10 cellular contexts compared by ENCODE assay signal in the genomic region with DNA sequence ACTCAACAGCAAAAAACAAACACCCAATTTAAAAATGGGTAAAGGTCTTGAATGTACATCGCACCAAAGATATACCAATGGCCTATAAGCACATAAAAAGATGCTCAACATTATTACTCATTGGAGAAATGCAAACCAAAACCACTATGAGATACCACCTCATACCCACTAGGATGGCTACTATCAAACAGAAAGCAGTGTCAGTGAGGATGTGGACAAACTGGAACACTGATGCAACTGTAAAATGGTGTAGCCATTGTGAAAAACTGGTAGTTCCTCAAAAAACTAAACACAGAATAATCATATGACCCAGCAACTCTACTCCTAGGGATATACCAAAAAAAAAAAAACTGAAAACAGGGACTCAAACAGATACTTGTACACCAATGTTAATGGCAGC. TPM values are rescaled to one million over a fixed set of nuclear protein-coding genes. Genes with fewer than 3 reads are reported as not detected.
DNase-seq lines count a peak whose midpoint lies in the region; ATAC-seq and TF ChIP-seq lines count a peak whose summit lies in the region.
"Had no signal": no experiment of that assay in that cellular context is flagged by ENCODE, and none has a peak within 500 bp of the region (broad histone marks: within the 10 kb centered on the region; RNA-seq: fewer than 3 reads in every experiment).

No MANE protein-coding gene starts in this region.

- H3K4me3 ChIP-seq in Caco-2 (ENCODE audit: low read depth, low read length) (no peak overlapping the region), BE2C (ENCODE audit: low read depth, low read length) (no peak overlapping the region)

- H3K4me1 ChIP-seq in Caco-2 (0 out of 2 replicates have a peak, but pooled peaks cover under 1% of the 10 kb centered on the region), BE2C (peaks cover 2% of the 10 kb centered on the region; the same call in 1 of the 2 replicates)

- intact Hi-C loops in Caco-2 (cut with micrococcal nuclease; ENCODE audit: unreplicated experiment) = no loop called here

- H3K27ac Mint-ChIP-seq in activated T-cell treated with anti-CD3 and anti-CD28 coated beads, Interleukin-2, amount 50 U/mL, for 24 hours = peak overlapping the region; percentile 84
- H3K27ac Mint-ChIP-seq in activated naive CD8-positive, alpha-beta T cell = peak overlapping the region; percentile 4
- no peak overlapping the region for H3K27ac Mint-ChIP-seq in stimulated activated memory B cell treated with anti-CD40 and anti-IgM and Interleukin-4, amounts not matched to agents 10 μg/mL and 1 μg/mL and 100 μg/mL, for 72 hours
- H3K27ac Mint-ChIP-seq in Caco-2 (ENCODE audit: unreplicated experiment) = no peak overlapping the region

- TF ChIP-seq CTCF in Caco-2 (IDR thresholded peaks at IDR 0.05; ENCODE audit: insufficient read depth in 1 of 2, low read depth in 1 of 2, low read length in 1 of 2, severe bottlenecking in 1 of 2, unreplicated experiment in 1 of 2) (no peak), BE2C (IDR thresholded peaks at IDR 0.05; ENCODE audit: low read depth, low read length) (no peak)

- H3K36me3 Mint-ChIP-seq in activated T-cell treated with anti-CD3 and anti-CD28 coated beads, Interleukin-2, amount 50 U/mL, for 24 hours (ENCODE audit: low read depth) = peaks cover 5% of the 10 kb centered on the region
- no peaks in the 10 kb centered on the region for H3K36me3 Mint-ChIP-seq in activated naive CD8-positive, alpha-beta T cell
- peaks cover 10% of the 10 kb centered on the region for H3K36me3 Mint-ChIP-seq in stimulated activated memory B cell treated with anti-CD40 and anti-IgM and Interleukin-4, amounts not matched to agents 10 μg/mL and 1 μg/mL and 100 μg/mL, for 72 hours
- H3K36me3 Mint-ChIP-seq in Caco-2 (ENCODE audit: insufficient read depth, unreplicated experiment) = no peaks in the 10 kb centered on the region

- H3K9me3 ChIP-seq in Caco-2 = no peaks in the 10 kb centered on the region
- no peaks in the 10 kb centered on the region for H3K9me3 ChIP-seq in BE2C

- CTCF ChIA-PET in Caco-2 (lab: Charles Lee) = no interaction called here

- DNase-seq in activated T-cell treated with anti-CD3 and anti-CD28 coated beads, Interleukin-2, amount 50 U/mL, for 24 hours = no peak
- no peak for DNase-seq in activated T-cell treated with anti-CD3 and anti-CD28 coated beads, Interleukin-2, amount 50 U/mL, for 1 hour
- DNase-seq in NCI-H1930 (lab: John Stamatoyannopoulos, UW) (no peak), Caco-2 (no peak), BE2C (no peak)
- DNase-seq: NCI-H774; stimulated activated CD8-positive, alpha-beta memory T cell treated with anti-CD3 and anti-CD28 coated beads, Interleukin-4, amount 100 ng/mL, for 48 hours had no signal

- H3K27me3 Mint-ChIP-seq in activated T-cell treated with anti-CD3 and anti-CD28 coated beads, Interleukin-2, amount 50 U/mL, for 24 hours = no peaks in the 10 kb centered on the region
- no peaks in the 10 kb centered on the region for H3K27me3 Mint-ChIP-seq in activated naive CD8-positive, alpha-beta T cell
- no peaks in the 10 kb centered on the region for H3K27me3 Mint-ChIP-seq in stimulated activated memory B cell treated with anti-CD40 and anti-IgM and Interleukin-4, amounts not matched to agents 10 μg/mL and 1 μg/mL and 100 μg/mL, for 72 hours
- no peaks in the 10 kb centered on the region for H3K27me3 Mint-ChIP-seq in Caco-2 (ENCODE audit: insufficient read depth, unreplicated experiment)

- BruUV-seq in Caco-2 (replicated peaks; lab: Mats Ljungman, UMichigan) = no TSS peak

- no peaks in the 10 kb centered on the region for H3K36me3 ChIP-seq in Caco-2 (ENCODE audit: control insufficient read depth, insufficient read depth, low read length)
- no peaks in the 10 kb centered on the region for H3K36me3 ChIP-seq in BE2C

- peaks cover 81% of the 10 kb centered on the region for H3K4me1 Mint-ChIP-seq in activated T-cell treated with anti-CD3 and anti-CD28 coated beads, Interleukin-2, amount 50 U/mL, for 24 hours (ENCODE audit: low read depth)
- peaks cover 80% of the 10 kb centered on the region for H3K4me1 Mint-ChIP-seq in activated naive CD8-positive, alpha-beta T cell (ENCODE audit: low read depth)
- H3K4me1 Mint-ChIP-seq in stimulated activated memory B cell treated with anti-CD40 and anti-IgM and Interleukin-4, amounts not matched to agents 10 μg/mL and 1 μg/mL and 100 μg/mL, for 72 hours = peaks cover 79% of the 10 kb centered on the region
- H3K4me1 Mint-ChIP-seq in Caco-2 (ENCODE audit: low read depth, unreplicated experiment) = no peaks in the 10 kb centered on the region

- no peak overlapping the region for H3K4me3 Mint-ChIP-seq in activated T-cell treated with anti-CD3 and anti-CD28 coated beads, Interleukin-2, amount 50 U/mL, for 24 hours
- peak overlapping the region; percentile 0 for H3K4me3 Mint-ChIP-seq in activated naive CD8-positive, alpha-beta T cell
- H3K4me3 Mint-ChIP-seq in stimulated activated memory B cell treated with anti-CD40 and anti-IgM and Interleukin-4, amounts not matched to agents 10 μg/mL and 1 μg/mL and 100 μg/mL, for 72 hours = no peak overlapping the region
- no peak overlapping the region for H3K4me3 Mint-ChIP-seq in Caco-2 (ENCODE audit: unreplicated experiment)

- POLR2A ChIA-PET in Caco-2 (lab: Charles Lee) = no interaction called here

- no peaks in the 10 kb centered on the region for H3K9me3 Mint-ChIP-seq in activated T-cell treated with anti-CD3 and anti-CD28 coated beads, Interleukin-2, amount 50 U/mL, for 24 hours
- H3K9me3 Mint-ChIP-seq in activated naive CD8-positive, alpha-beta T cell (ENCODE audit: low read depth) = no peaks in the 10 kb centered on the region
- H3K9me3 Mint-ChIP-seq in stimulated activated memory B cell treated with anti-CD40 and anti-IgM and Interleukin-4, amounts not matched to agents 10 μg/mL and 1 μg/mL and 100 μg/mL, for 72 hours = no peaks in the 10 kb centered on the region
- no peaks in the 10 kb centered on the region for H3K9me3 Mint-ChIP-seq in Caco-2 (ENCODE audit: unreplicated experiment)

- no peaks in the 10 kb centered on the region for H3K27me3 ChIP-seq in Caco-2 (replicated peaks; ENCODE audit: control insufficient read depth, insufficient read depth, low read length)
- H3K27me3 ChIP-seq in BE2C = no peaks in the 10 kb centered on the region

- ATAC-seq in HG03378 (IDR thresholded peaks at IDR 0.05; ENCODE audit: unreplicated experiment) = peak; percentile 39
- ATAC-seq in stimulated activated memory B cell treated with anti-CD40 and anti-IgM and Interleukin-4, amounts not matched to agents 10 μg/mL and 1 μg/mL and 100 μg/mL, for 72 hours = peak; percentile 61

RNA-seq across cellular contexts. Expression of gene CDK17, which starts 49.3 kb away (rescaled TPM):
- total RNA-seq in Caco-2 (2022) = 11.5 and 11.7 TPM in 2 replicates
- polyA plus RNA-seq in BE2C (2012; ENCODE audit: insufficient read depth, insufficient read length, low read depth) = 9.8 TPM

Comparison
In these comparisons a context has a peak if more than half of its experiments do, and no peak if none do; other contexts are left out.
1. H3K27ac Mint-ChIP-seq: peak in activated T-cell treated with anti-CD3 and anti-CD28 coated beads, Interleukin-2, amount 50 U/mL, for 24 hours (single experiment) and activated naive CD8-positive, alpha-beta T cell (single experiment); none in stimulated activated memory B cell treated with anti-CD40 and anti-IgM and Interleukin-4, amounts not matched to agents 10 μg/mL and 1 μg/mL and 100 μg/mL, for 72 hours (single experiment) and Caco-2 (single experiment).